21 cellular contexts compared by ENCODE assay signal in the genomic region with DNA sequence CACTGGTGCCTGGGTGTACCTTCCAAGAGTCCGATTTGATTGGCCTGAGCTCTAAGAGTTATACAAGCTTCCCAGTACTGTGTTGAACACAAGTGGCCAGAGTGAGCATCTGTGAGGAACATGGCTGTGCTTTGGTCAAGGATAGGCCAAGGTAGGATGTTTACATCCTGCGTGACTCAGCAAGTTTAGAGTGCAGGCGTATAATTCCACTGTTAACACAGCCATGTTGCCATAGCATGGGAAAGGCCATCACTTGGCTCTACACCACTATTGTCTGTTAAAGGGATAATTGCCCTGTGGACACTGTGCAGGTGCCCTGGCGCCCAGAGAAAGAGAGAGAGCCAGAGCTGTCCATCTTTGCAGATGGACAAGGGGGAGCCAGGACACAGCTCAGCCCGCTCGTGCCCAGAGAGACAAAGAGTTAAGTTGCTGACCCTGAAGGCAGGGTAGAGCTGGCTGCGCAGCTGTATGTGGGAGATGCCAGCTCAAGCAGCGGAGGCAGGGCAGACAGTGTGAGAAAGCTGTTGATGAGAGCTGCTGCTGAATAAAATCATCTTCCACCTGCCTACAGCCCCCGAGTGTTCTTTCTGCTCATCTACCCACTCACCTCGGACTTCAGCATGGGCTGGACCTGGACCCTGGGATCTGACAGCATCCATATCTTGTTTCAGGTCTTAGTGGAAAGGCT. TPM values are rescaled to one million over a fixed set of nuclear protein-coding genes. Genes with fewer than 3 reads are reported as not detected.
"Had no signal": no experiment of that assay in that cellular context is flagged by ENCODE, and none has a peak within 500 bp of the region (broad histone marks: within the 10 kb centered on the region; RNA-seq: fewer than 3 reads in every experiment).

No MANE protein-coding gene starts in this region.

- H3K36me3 Mint-ChIP-seq: type B pancreatic cell had no signal

- H3K27me3 ChIP-seq: colonic mucosa, foreskin keratinocyte, thyroid gland had no signal

- ATAC-seq: foreskin keratinocyte; left cardiac atrium; lower lobe of right lung; naive thymus-derived CD4-positive, alpha-beta T cell had no signal

- H3K4me1 Mint-ChIP-seq: endodermal cell, memory B cell, nephron progenitor cell had no signal

- H3K27ac Mint-ChIP-seq: endodermal cell, memory B cell, nephron progenitor cell, type B pancreatic cell had no signal

- H3K27ac ChIP-seq: colonic mucosa, foreskin keratinocyte, left ventricle myocardium inferior, lower lobe of right lung, thyroid gland had no signal

- H3K4me3 ChIP-seq: colonic mucosa, left ventricle myocardium inferior, lower lobe of right lung, thyroid gland had no signal

- DNase-seq: colonic mucosa; dermis blood vessel endothelial cell; effector CD4-positive, alpha-beta T cell; endodermal cell; foreskin keratinocyte; kidney; left cardiac atrium; left ventricle myocardium inferior; lower lobe of right lung; naive thymus-derived CD4-positive, alpha-beta T cell; nephron progenitor cell; small intestine; stimulated activated CD4-positive, alpha-beta T cell treated with anti-CD3 and anti-CD28 coated beads, Interleukin-12 subunit alpha, Interleukin-12 subunit beta, amount 100 ng/mL, for 4 hours; stimulated activated naive CD4-positive, alpha-beta T cell treated with Interleukin-2 at 50 U/mL for 16 hours; thyroid gland had no signal

- H3K36me3 ChIP-seq: colonic mucosa, left ventricle myocardium inferior, lower lobe of right lung, thyroid gland had no signal

- H3K4me3 Mint-ChIP-seq: endodermal cell; memory B cell; naive thymus-derived CD4-positive, alpha-beta T cell; nephron progenitor cell; type B pancreatic cell had no signal

- H3K9me3 ChIP-seq: colonic mucosa, left ventricle myocardium inferior, lower lobe of right lung, thyroid gland had no signal

- H3K4me1 ChIP-seq: colonic mucosa, foreskin keratinocyte, left ventricle myocardium inferior, lower lobe of right lung, thyroid gland had no signal

- H3K27me3 Mint-ChIP-seq: type B pancreatic cell had no signal

RNA-seq across cellular contexts. Expression of a gene that starts 11.7 kb away (rescaled TPM):
- total RNA-seq: colonic mucosa; dermis blood vessel endothelial cell; endothelial cell of umbilical vein; foreskin keratinocyte; left ventricle myocardium inferior; mononuclear cell; naive thymus-derived CD4-positive, alpha-beta T cell; osteoblast; pulmonary artery endothelial cell had no signal
- polyA plus RNA-seq: endothelial cell of umbilical vein; foreskin keratinocyte; naive thymus-derived CD4-positive, alpha-beta T cell; small intestine had no signal

RNA-seq across cellular contexts. Expression of a gene that starts 57.2 kb away (rescaled TPM):
- total RNA-seq: endothelial cell of umbilical vein had no signal
- polyA plus RNA-seq: naive thymus-derived CD4-positive, alpha-beta T cell had no signal
